ENCODE assay signal across 27 cellular contexts in the genomic region with DNA sequence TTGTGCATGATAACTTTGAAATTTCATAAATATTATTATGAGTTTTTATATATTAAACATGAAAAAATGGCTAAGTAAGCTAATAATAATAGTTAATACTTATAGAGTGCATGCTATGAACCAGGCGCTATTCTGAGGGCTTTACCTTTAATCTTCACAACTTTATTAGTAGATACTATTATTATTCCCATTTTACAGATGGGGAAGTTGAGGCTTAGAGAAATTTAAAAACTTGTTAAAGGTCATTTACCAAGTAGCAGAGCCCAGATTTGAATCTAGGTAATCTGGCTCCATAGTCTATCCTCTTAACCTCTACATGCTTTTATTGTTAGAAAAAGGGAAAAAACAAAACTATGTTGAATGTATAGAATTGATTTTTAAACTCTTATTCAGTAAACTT.
"Had no signal": no experiment of that assay in that cellular context is flagged by ENCODE, and none has a peak within 500 bp of the region (broad histone marks: within the 10 kb centered on the region; RNA-seq: fewer than 3 reads in every experiment).

No MANE protein-coding gene starts in this region.

- H3K27ac ChIP-seq: colonic mucosa, coronary artery, dorsolateral prefrontal cortex, epithelial cell of prostate, esophagus muscularis mucosa, esophagus squamous epithelium, foreskin keratinocyte, gastrocnemius medialis, gastroesophageal sphincter, heart left ventricle, heart right ventricle had no signal

- H3K9me3 ChIP-seq: colonic mucosa, esophagus muscularis mucosa, esophagus squamous epithelium, gastrocnemius medialis, gastroesophageal sphincter, heart left ventricle, heart right ventricle had no signal

- H3K27me3 ChIP-seq: colonic mucosa, dorsolateral prefrontal cortex, esophagus muscularis mucosa, esophagus squamous epithelium, foreskin keratinocyte, gastrocnemius medialis, gastroesophageal sphincter, heart left ventricle, heart right ventricle had no signal

- H3K4me3 ChIP-seq: colonic mucosa, coronary artery, dorsolateral prefrontal cortex, esophagus muscularis mucosa, esophagus squamous epithelium, gastrocnemius medialis, gastroesophageal sphincter, heart left ventricle, heart right ventricle had no signal

- H3K36me3 ChIP-seq: colonic mucosa, esophagus squamous epithelium, gastrocnemius medialis had no signal

- DNase-seq: colonic mucosa; cortex of kidney; dermis blood vessel endothelial cell; dorsolateral prefrontal cortex; effector CD4-positive, alpha-beta T cell; effector CD8-positive, alpha-beta T cell; effector memory CD4-positive, alpha-beta T cell; effector memory CD8-positive, alpha-beta T cell; endodermal cell; erythroblast; esophagus squamous epithelium; foreskin fibroblast; foreskin keratinocyte; foreskin melanocyte; gastrocnemius medialis; glutamatergic neuron; head of caudate nucleus; heart left ventricle; heart right ventricle had no signal

- FAIRE-seq: endometrium, endothelial cell of umbilical vein, frontal cortex had no signal

- ATAC-seq: effector memory CD8-positive, alpha-beta T cell; esophagus mucosa; foreskin keratinocyte; gastrocnemius medialis; gastroesophageal sphincter; heart left ventricle; heart right ventricle had no signal

- H3K4me1 ChIP-seq: colonic mucosa, esophagus muscularis mucosa, esophagus squamous epithelium, gastrocnemius medialis, heart left ventricle, heart right ventricle had no signal
